In genomic region chr2:191907091-191907490, GRCh38 we compare ENCODE assay signal across 20 cellular contexts.
A peak's percentile ranks its signal among the peaks of the same experiment; 100 is the strongest.
DNase-seq lines count a peak whose midpoint lies in the region; ATAC-seq, FAIRE-seq and TF ChIP-seq lines count a peak whose summit lies in the region.
"Had no signal": no experiment of that assay in that cellular context is flagged by ENCODE, and none has a peak within 500 bp of the region (broad histone marks: within the 10 kb centered on the region; RNA-seq: fewer than 3 reads in every experiment).

No MANE protein-coding gene starts in this region.

- H3K4me3 ChIP-seq in IMR-90 (ENCODE audit: insufficient read depth, low read depth, low read length) (no peak overlapping the region), mammary epithelial cell (replicated peaks in 1 of 3; ENCODE audit: insufficient read depth in 1 of 3, low read depth in 2 of 3, low read length in 3 of 3) (no peak overlapping the region), neuronal stem cell (ENCODE audit: low read length in 2 of 2) (no peak overlapping the region)
- H3K4me3 ChIP-seq: esophagus squamous epithelium, prostate gland, SJCRH30 had no signal

- H2BK120ac ChIP-seq in IMR-90 (ENCODE audit: low read depth, low read length) = no peak overlapping the region
- H2BK120ac ChIP-seq in neuronal stem cell (ENCODE audit: low read depth, low read length) = no peak overlapping the region

- H3K79me1 ChIP-seq in IMR-90 (ENCODE audit: low read depth in 1 of 2, low read length in 2 of 2) (no peaks in the 10 kb centered on the region), neuronal stem cell (ENCODE audit: low read depth, low read length) (no peaks in the 10 kb centered on the region)

- no peaks in the 10 kb centered on the region for H3K9me1 ChIP-seq in IMR-90 (ENCODE audit: insufficient read depth, low read length)

- intact Hi-C loops in IMR-90 (cut with micrococcal nuclease) (no loop called here), mammary epithelial cell (cut with micrococcal nuclease) (no loop called here)

- dilution Hi-C loops in IMR-90 (cut with HindIII; ENCODE audit: low sequenced_read_pairs, unreplicated experiment) = no loop called here
- dilution Hi-C loops in mammary epithelial cell (cut with HindIII; ENCODE audit: low sequenced_read_pairs) = no loop called here

- ATAC-seq in IMR-90 (ENCODE audit: low read depth) (no peak), GM18909 (IDR thresholded peaks at IDR 0.05; ENCODE audit: poor library complexity, unreplicated experiment) (no peak)

- no peak overlapping the region for H3K9ac ChIP-seq in IMR-90 (ENCODE audit: low read depth, low read length)
- no peak overlapping the region for H3K9ac ChIP-seq in mammary epithelial cell (ENCODE audit: insufficient read depth, low read length)
- no peak overlapping the region for H3K9ac ChIP-seq in neuronal stem cell (ENCODE audit: low read depth, low read length, poor library complexity)
- H3K9ac ChIP-seq: KMS-11 had no signal

- in situ Hi-C loops in IMR-90 (cut with MboI; ENCODE audit: low sequenced_read_pairs) = no loop called here
- in situ Hi-C loops in mammary epithelial cell (cut with MboI; ENCODE audit: low sequenced_read_pairs in 2 of 2) = no loop called here

- TF ChIP-seq RAD21 in IMR-90 (IDR thresholded peaks at IDR 0.05; ENCODE audit: low read length) = no peak

- POLR2A ChIA-PET in IMR-90 (lab: Charles Lee; ENCODE audit: unreplicated experiment) = interaction anchor here (0.6 kb wide), 1 partner anchor 231 kb away, joined by 5 read pairs; no protein-coding TSS in a partner anchor

- H3K4me1 ChIP-seq in IMR-90 (ENCODE audit: control insufficient read depth, insufficient read depth, low read length) (peaks cover 2% of the 10 kb centered on the region), mammary epithelial cell (ENCODE audit: insufficient read depth, low read length) (peaks cover 13% of the 10 kb centered on the region), neuronal stem cell (ENCODE audit: control insufficient read depth in 2 of 2, insufficient read depth in 1 of 2, low read depth in 1 of 2, low read length in 2 of 2) (peaks cover 3 to 6% of the 10 kb centered on the region in 2 donors)
- H3K4me1 ChIP-seq: prostate gland had no signal

- H3K36me3 ChIP-seq in IMR-90 (ENCODE audit: control insufficient read depth, insufficient read depth, low read length) (no peaks in the 10 kb centered on the region), mammary epithelial cell (ENCODE audit: insufficient read depth, low read length) (no peaks in the 10 kb centered on the region), neuronal stem cell (replicated peaks in 1 of 2; ENCODE audit: control insufficient read depth in 2 of 2, insufficient read depth in 2 of 2, low read length in 2 of 2) (no peaks in the 10 kb centered on the region)
- H3K36me3 ChIP-seq: esophagus squamous epithelium, prostate gland, SJCRH30 had no signal

- FAIRE-seq in H54 (lab: Jason Lieb, UNC) = peak; percentile 52

- BruUV-seq in IMR-90 (replicated peaks; lab: Mats Ljungman, UMichigan) (no TSS peak), mammary epithelial cell (replicated peaks; lab: Mats Ljungman, UMichigan) (no TSS peak)

- H3K23ac ChIP-seq in IMR-90 (ENCODE audit: low read depth, low read length) (no peak overlapping the region), neuronal stem cell (ENCODE audit: low read depth, low read length, poor library complexity) (no peak overlapping the region)

- H2BK12ac ChIP-seq in neuronal stem cell (ENCODE audit: low read length) = no peak overlapping the region

- H3K9me3 ChIP-seq in IMR-90 (ENCODE audit: control insufficient read depth, insufficient read depth, low read length) = no peaks in the 10 kb centered on the region
- H3K9me3 ChIP-seq in mammary epithelial cell (replicated peaks; ENCODE audit: insufficient read depth, low read length) = no peaks in the 10 kb centered on the region
- no peaks in the 10 kb centered on the region for H3K9me3 ChIP-seq in neuronal stem cell (replicated peaks in 1 of 2; ENCODE audit: control insufficient read depth in 2 of 2, insufficient read depth in 1 of 2, low read depth in 1 of 2, low read length in 2 of 2)
- H3K9me3 ChIP-seq: esophagus squamous epithelium, prostate gland had no signal

- H3K27me3 ChIP-seq in IMR-90 (ENCODE audit: control insufficient read depth, insufficient read depth, low read length) (no peaks in the 10 kb centered on the region), mammary epithelial cell (ENCODE audit: insufficient read depth, low read length) (no peaks in the 10 kb centered on the region), neuronal stem cell (ENCODE audit: control insufficient read depth in 3 of 3, insufficient read depth in 3 of 3, low read depth in 1 of 3, low read length in 3 of 3) (no peaks in the 10 kb centered on the region)
- H3K27me3 ChIP-seq: esophagus squamous epithelium, SJCRH30 had no signal

- CTCF ChIA-PET in IMR-90 (lab: Yijun Ruan, JAX) = interaction anchor here (0.5 kb wide), 1 partner anchor 286 kb away, joined by 8 read pairs; no protein-coding TSS in a partner anchor
- CTCF ChIA-PET in mammary epithelial cell (lab: Charles Lee; ENCODE audit: low non-redundant PET) = interaction anchor here (0.5 kb wide), 1 partner anchor 22 kb away, joined by 3 read pairs; no protein-coding TSS in a partner anchor

- TF ChIP-seq POLR2A in H54 (IDR thresholded peaks at IDR 0.05; ENCODE audit: low read depth, low read length) (no peak), IMR-90 (IDR thresholded peaks at IDR 0.05; ENCODE audit: low read depth, low read length) (no peak)

- H4K91ac ChIP-seq in IMR-90 (ENCODE audit: insufficient read depth, low read depth, low read length) = no peak overlapping the region
- no peak overlapping the region for H4K91ac ChIP-seq in neuronal stem cell (ENCODE audit: low read depth, low read length, poor library complexity)

- H2AK5ac ChIP-seq in IMR-90 (ENCODE audit: low read depth, low read length) (no peak overlapping the region), neuronal stem cell (ENCODE audit: low read depth, low read length) (no peak overlapping the region)

- H3K4me2 ChIP-seq in IMR-90 (ENCODE audit: low read depth, low read length) (no peak overlapping the region), mammary epithelial cell (ENCODE audit: insufficient read depth, low read depth, low read length) (no peak overlapping the region), neuronal stem cell (ENCODE audit: insufficient read depth, low read length, poor library complexity, severe bottlenecking) (no peak overlapping the region)
- H3K4me2 ChIP-seq: KMS-11 had no signal

- no peak overlapping the region for H3K27ac ChIP-seq in IMR-90 (ENCODE audit: insufficient read depth, low read length)
- no peak overlapping the region for H3K27ac ChIP-seq in mammary epithelial cell (ENCODE audit: insufficient read depth, low read depth, low read length)
- H3K27ac ChIP-seq in neuronal stem cell (replicated peaks; ENCODE audit: low read length) = no peak overlapping the region
- H3K27ac ChIP-seq: esophagus squamous epithelium, KMS-11, prostate gland, SJCRH30 had no signal

- no peak overlapping the region for H4K5ac ChIP-seq in IMR-90 (ENCODE audit: low read depth, low read length)

- H3K14ac ChIP-seq in IMR-90 (replicated peaks; ENCODE audit: low read depth, low read length) = no peak overlapping the region
- H3K14ac ChIP-seq in neuronal stem cell (ENCODE audit: low read length) = no peak overlapping the region

- H2AK9ac ChIP-seq in IMR-90 (replicated peaks; ENCODE audit: low read depth, low read length, poor library complexity) = no peak overlapping the region

- no peak overlapping the region for H2BK15ac ChIP-seq in IMR-90 (ENCODE audit: low read depth, low read length)
- H2BK15ac ChIP-seq in neuronal stem cell (ENCODE audit: low read length) = no peak overlapping the region

- H3K56ac ChIP-seq in IMR-90 (ENCODE audit: extremely low read depth, insufficient read depth, low read length) = no peak overlapping the region

- H3K18ac ChIP-seq in IMR-90 (ENCODE audit: low read depth, low read length) = no peak overlapping the region; the same call in 1 of the 2 replicates
- no peak overlapping the region for H3K18ac ChIP-seq in neuronal stem cell (ENCODE audit: low read length)

- H4K20me1 ChIP-seq in IMR-90 (ENCODE audit: insufficient read depth, low read length) (no peaks in the 10 kb centered on the region), mammary epithelial cell (ENCODE audit: insufficient read depth, low read length) (no peaks in the 10 kb centered on the region)

- H3K4ac ChIP-seq in IMR-90 (ENCODE audit: low read depth, low read length) (no peak overlapping the region), neuronal stem cell (ENCODE audit: low read length) (no peak overlapping the region)

- no peak overlapping the region for H2BK20ac ChIP-seq in IMR-90 (ENCODE audit: low read depth, low read length)

- no peak for TF ChIP-seq CTCF in IMR-90 (conservative IDR thresholded peaks at IDR 0.05; ENCODE audit: low read depth, low read length)
- TF ChIP-seq CTCF in mammary epithelial cell (conservative IDR thresholded peaks at IDR 0.05 in 1 of 2, IDR thresholded peaks at IDR 0.05 in 1 of 2; ENCODE audit: extremely low read depth in 1 of 2, insufficient read depth in 1 of 2, low read depth in 1 of 2, low read length in 2 of 2) = no peak

- DNase-seq in H54 (ENCODE audit: insufficient read length, low spot score) (no peak), IMR-90 (peak; percentile 14), mammary epithelial cell (no peak), neuronal stem cell (ENCODE audit: low spot score) (no peak), retina (no peak), GM19238 (ENCODE audit: insufficient read length, low spot score) (no peak)
- DNase-seq: activated CD8-positive, alpha-beta memory T cell treated with anti-CD3 and anti-CD28 coated beads for 24 hours; activated naive CD4-positive, alpha-beta T cell treated with anti-CD3 and anti-CD28 coated beads, Interleukin-2, amount 50 U/mL, for 16 hours; activated T-cell treated with anti-CD3 and anti-CD28 coated beads, Interleukin-2, amount 50 U/mL, for 48 hours; esophagus squamous epithelium; left cardiac atrium; MV-4-11; NCI-H2029; NCI-H345; stimulated activated naive CD4-positive, alpha-beta T cell treated with Interleukin-2 at 50 U/mL for 16 hours; trophoblast cell had no signal

- H4K8ac ChIP-seq in IMR-90 (ENCODE audit: low read depth in 2 of 2, low read length in 2 of 2) (no peak overlapping the region), neuronal stem cell (ENCODE audit: low read depth, low read length) (no peak overlapping the region)

- no peak overlapping the region for H2BK5ac ChIP-seq in IMR-90 (ENCODE audit: low read depth, low read length, poor library complexity, severe bottlenecking)
- no peak overlapping the region for H2BK5ac ChIP-seq in neuronal stem cell (ENCODE audit: low read length)

- H2AFZ ChIP-seq in IMR-90 (replicated peaks; ENCODE audit: low read length, poor library complexity) (no peak overlapping the region), mammary epithelial cell (ENCODE audit: low read depth, low read length) (peak overlapping the region; percentile 7), neuronal stem cell (ENCODE audit: low read length) (peak overlapping the region; percentile 64)

- H3K79me2 ChIP-seq in mammary epithelial cell (ENCODE audit: insufficient read depth, low read length) = no peaks in the 10 kb centered on the region

TF ChIP-seq in IMR-90, 13 proteins besides CTCF, POLR2A, EP300 and RAD21 (continues in another document):
- TF ChIP-seq RFX5 (IDR thresholded peaks at IDR 0.05; ENCODE audit: low read depth, low read length) (no peak), CEBPB (IDR thresholded peaks at IDR 0.05; ENCODE audit: low read depth, low read length) (no peak), SMC3 (IDR thresholded peaks at IDR 0.05; ENCODE audit: low read depth, low read length) (no peak)
